In genomic region chr19:48480151-48480475, GRCh38 we compare ENCODE assay signal across 8 cellular contexts. TPM values are rescaled to one million over a fixed set of nuclear protein-coding genes. Genes with fewer than 3 reads are reported as not detected.
DNase-seq lines count a peak whose midpoint lies in the region; ATAC-seq and TF ChIP-seq lines count a peak whose summit lies in the region.

No MANE protein-coding gene starts in this region.

- peaks cover 37% of the 10 kb centered on the region for H3K36me3 ChIP-seq in HUES6 (ENCODE audit: control insufficient read depth, insufficient read depth, low read length)
- H3K36me3 ChIP-seq in ascending aorta: peaks cover 22 to 41% of the 10 kb centered on the region in 2 donors

- peak overlapping the region; percentile 61 for H3K9ac ChIP-seq in HUES6 (ENCODE audit: low read length)

- H3K4me1 ChIP-seq in HUES6 (ENCODE audit: control insufficient read depth, insufficient read depth, low read length): peaks cover 5% of the 10 kb centered on the region
- peaks cover 8 to 9% of the 10 kb centered on the region in 2 donors for H3K4me1 ChIP-seq in ascending aorta

- peak in 1 of 2 donors; percentile 84 for DNase-seq in ascending aorta (ENCODE audit: low spot score in 2 of 2)
- peak; percentile 63 for DNase-seq in iPS-NIHi7 (ENCODE audit: extremely low spot score)
- DNase-seq in stimulated activated CD8-positive, alpha-beta memory T cell treated with anti-CD3 and anti-CD28 coated beads, Interleukin-15, amount 100 ng/mL, for 1 hour (ENCODE audit: low read depth): peak; percentile 15
- no peak for DNase-seq in NCI-H526 (lab: John Stamatoyannopoulos, UW)
- no peak for DNase-seq in mesenteric fat pad (ENCODE audit: low spot score)

- 0 out of 2 replicates have a peak overlapping the region, but pooled peaks have one; percentile 18 for H3K27ac ChIP-seq in HUES6 (ENCODE audit: low read depth, low read length)
- peak overlapping the region; percentile 94 to 96 for H3K27ac ChIP-seq in ascending aorta

- TF ChIP-seq CTCF in ascending aorta (IDR thresholded peaks at IDR 0.05): no peak

- H3K9me3 ChIP-seq in HUES6 (ENCODE audit: control insufficient read depth, insufficient read depth, low read depth, low read length) (no peaks in the 10 kb centered on the region), ascending aorta (no peaks in the 10 kb centered on the region)

- intact Hi-C loops in ascending aorta (cut with DNase I): loop anchor here (1.0 kb wide), 1 partner anchor 11 kb away; the partner anchor contains the start of gene CYTH2

- H3K4me3 ChIP-seq in HUES6 (ENCODE audit: low read depth, low read length) (peak overlapping the region; percentile 79), ascending aorta (peak overlapping the region; percentile 64 to 76)

- H3K27me3 ChIP-seq in HUES6 (ENCODE audit: control insufficient read depth, insufficient read depth, low read length) (no peaks in the 10 kb centered on the region), ascending aorta (no peaks in the 10 kb centered on the region)

- ATAC-seq in HG02798 (IDR thresholded peaks at IDR 0.05; ENCODE audit: poor library complexity, unreplicated experiment): no peak
- no peak for ATAC-seq in HG03565 (IDR thresholded peaks at IDR 0.05; ENCODE audit: unreplicated experiment)

RNA-seq across cellular contexts. Expression of gene CYTH2, which starts 10.9 kb away (rescaled TPM):
- total RNA-seq in ascending aorta (83.5 TPM), mesenteric fat pad (34.9 TPM)

RNA-seq across cellular contexts. Expression of gene KCNJ14, which starts 24.7 kb away (rescaled TPM):
- total RNA-seq in ascending aorta (6.1 TPM), mesenteric fat pad (1.0 TPM)

RNA-seq across cellular contexts. Expression of gene LMTK3, which starts 31.5 kb away (rescaled TPM):
- 0.11 TPM for total RNA-seq in ascending aorta
- 0.45 TPM for total RNA-seq in mesenteric fat pad

RNA-seq across cellular contexts. Expression of gene GRWD1, which starts 34.3 kb away (rescaled TPM):
- total RNA-seq in ascending aorta (16.0 TPM), mesenteric fat pad (39.0 TPM)

Comparison
In these comparisons a context has a peak if more than half of its experiments do, and no peak if none do; other contexts are left out.
1. DNase-seq: peak in iPS-NIHi7 (single experiment) and stimulated activated CD8-positive, alpha-beta memory T cell treated with anti-CD3 and anti-CD28 coated beads, Interleukin-15, amount 100 ng/mL, for 1 hour (single experiment); none in NCI-H526 (0 of 2) and mesenteric fat pad (single experiment).